In genomic region chr9:21031091-21031817, GRCh38 we compare ENCODE assay signal across 8 cellular contexts. TPM values are rescaled to one million over a fixed set of nuclear protein-coding genes. Genes with fewer than 3 reads are reported as not detected.
DNase-seq lines count a peak whose midpoint lies in the region; ATAC-seq and TF ChIP-seq lines count a peak whose summit lies in the region.

Gene HACD4 (minus strand): TSS chr9:21031640. CDS start chr9:21031590, 50 bp downstream.

- no peaks in the 10 kb centered on the region for H3K36me3 ChIP-seq in lower lobe of right lung

- TF ChIP-seq CTCF in dorsolateral prefrontal cortex (IDR thresholded peaks at IDR 0.05 in 54 of 56, conservative IDR thresholded peaks at IDR 0.05 in 2 of 56; ENCODE audit: low read depth in 1 of 56, partially characterized antibody in 56 of 56) (no peak), lower lobe of right lung (IDR thresholded peaks at IDR 0.05) (no peak)

- peak within 1 kb of the TSS in 56 of 59 donors; percentile 3 to 89 (median 79) for H3K27ac ChIP-seq in dorsolateral prefrontal cortex
- peak within 1 kb of the TSS; percentile 88 for H3K27ac ChIP-seq in lower lobe of right lung

- H3K4me3 ChIP-seq in dorsolateral prefrontal cortex (peak within 1 kb of the TSS in 58 of 59 donors; percentile 30 to 70 (median 55)), lower lobe of right lung (peak within 1 kb of the TSS; percentile 72)

- intact Hi-C loops in dorsolateral prefrontal cortex (cut with DNase I) (no loop called here), lower lobe of right lung (cut with DNase I) (no loop called here)

- H3K9me3 ChIP-seq in lower lobe of right lung: no peaks in the 10 kb centered on the region

- peak; percentile 74 for ATAC-seq in GM19438 (IDR thresholded peaks at IDR 0.05; ENCODE audit: low read depth, unreplicated experiment)
- peak; percentile 52 for ATAC-seq in HG03558 (IDR thresholded peaks at IDR 0.05; ENCODE audit: extremely low read depth, unreplicated experiment)
- ATAC-seq in lower lobe of right lung: peak; percentile 94

- H3K4me1 ChIP-seq in lower lobe of right lung: peaks cover 27% of the 10 kb centered on the region

- H3K27me3 ChIP-seq in dorsolateral prefrontal cortex (peaks cover 0 to 8% (median 0%) of the 10 kb centered on the region in 45 donors), lower lobe of right lung (ENCODE audit: low read depth) (no peaks in the 10 kb centered on the region)

- DNase-seq in COR-L47 (lab: John Stamatoyannopoulos, UW): peak; percentile 17
- peak; percentile 70 for DNase-seq in activated CD4-positive, alpha-beta T cell treated with anti-CD3 and anti-CD28 coated beads for 48 hours
- peak in 6 of 10 donors; percentile 9 to 57 (median 36) for DNase-seq in dorsolateral prefrontal cortex
- DNase-seq in lower lobe of right lung: peak; percentile 81
- DNase-seq in stimulated activated CD8-positive, alpha-beta memory T cell treated with anti-CD3 and anti-CD28 coated beads, Interleukin-12 subunit alpha, Interleukin-12 subunit beta, amount 100 ng/mL, for 1 hour (ENCODE audit: low read depth): peak; percentile 48
- no peak for DNase-seq in SW 1271 (lab: John Stamatoyannopoulos, UW)

RNA-seq across cellular contexts. Expression of gene HACD4, which starts in this region (rescaled TPM):
- total RNA-seq in dorsolateral prefrontal cortex: 1 to 10 TPM in 110 of 120 experiments, under 1 TPM in 10; 0.63 to 3.7 (median 1.7) TPM
- total RNA-seq in lower lobe of right lung: 13.5 TPM

Comparison
In these comparisons a context has a peak if more than half of its experiments do, and no peak if none do; other contexts are left out.
1. DNase-seq: peak in COR-L47 (single experiment), activated CD4-positive, alpha-beta T cell treated with anti-CD3 and anti-CD28 coated beads for 48 hours (single experiment), dorsolateral prefrontal cortex (6 of 10), lower lobe of right lung (single experiment) and stimulated activated CD8-positive, alpha-beta memory T cell treated with anti-CD3 and anti-CD28 coated beads, Interleukin-12 subunit alpha, Interleukin-12 subunit beta, amount 100 ng/mL, for 1 hour (single experiment); none in SW 1271 (0 of 2).
2. Peak in every context shown above with its lines, with median percentiles within 50 percentile points of each other: ATAC-seq.